Comparison of ENCODE assay signal across 1 cellular context in the genomic region with DNA sequence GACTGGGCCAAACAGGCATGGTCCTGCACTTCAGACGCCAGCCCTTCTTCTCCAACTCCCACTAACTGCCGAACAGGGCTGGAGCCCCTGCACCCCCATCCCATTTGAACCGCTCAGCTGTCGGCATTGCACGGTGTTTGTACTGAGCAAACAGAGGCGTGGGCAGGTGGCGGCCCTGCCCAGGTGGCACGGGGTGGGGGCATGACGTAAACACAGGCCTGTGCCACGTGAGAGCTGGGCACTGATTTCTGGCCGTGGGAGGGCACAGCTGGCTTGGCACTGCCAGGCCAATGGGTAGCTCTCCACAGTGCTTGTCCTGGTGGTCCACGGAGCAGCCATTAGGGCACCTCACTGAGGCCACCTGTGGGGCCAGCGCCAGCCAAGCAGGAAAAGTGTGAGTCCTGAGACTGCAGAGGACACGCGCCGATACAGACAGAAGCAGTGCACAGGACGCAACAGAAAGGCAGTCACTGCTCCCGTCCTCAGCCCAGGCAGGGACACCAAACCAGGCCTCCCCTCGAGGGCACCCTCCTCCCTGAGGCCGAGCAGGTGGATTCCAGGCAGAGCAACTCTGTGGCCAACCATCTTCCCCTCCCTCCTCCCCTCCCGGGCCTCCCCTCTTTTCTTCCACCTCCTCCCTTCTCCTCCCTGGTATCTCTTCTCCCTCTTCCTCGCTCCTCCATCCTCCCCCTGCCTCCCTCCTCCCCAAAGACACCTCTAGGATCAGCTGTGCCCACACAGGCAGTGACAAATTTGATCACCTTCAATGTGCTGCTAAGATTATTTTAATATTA.
TF ChIP-seq lines count a peak whose summit lies in the region.

No MANE protein-coding gene starts in this region.

TF ChIP-seq in HepG2, 621 proteins besides CTCF, POLR2A, EP300 and RAD21 (continued from another document):
- TF ChIP-seq, protein P1, sequence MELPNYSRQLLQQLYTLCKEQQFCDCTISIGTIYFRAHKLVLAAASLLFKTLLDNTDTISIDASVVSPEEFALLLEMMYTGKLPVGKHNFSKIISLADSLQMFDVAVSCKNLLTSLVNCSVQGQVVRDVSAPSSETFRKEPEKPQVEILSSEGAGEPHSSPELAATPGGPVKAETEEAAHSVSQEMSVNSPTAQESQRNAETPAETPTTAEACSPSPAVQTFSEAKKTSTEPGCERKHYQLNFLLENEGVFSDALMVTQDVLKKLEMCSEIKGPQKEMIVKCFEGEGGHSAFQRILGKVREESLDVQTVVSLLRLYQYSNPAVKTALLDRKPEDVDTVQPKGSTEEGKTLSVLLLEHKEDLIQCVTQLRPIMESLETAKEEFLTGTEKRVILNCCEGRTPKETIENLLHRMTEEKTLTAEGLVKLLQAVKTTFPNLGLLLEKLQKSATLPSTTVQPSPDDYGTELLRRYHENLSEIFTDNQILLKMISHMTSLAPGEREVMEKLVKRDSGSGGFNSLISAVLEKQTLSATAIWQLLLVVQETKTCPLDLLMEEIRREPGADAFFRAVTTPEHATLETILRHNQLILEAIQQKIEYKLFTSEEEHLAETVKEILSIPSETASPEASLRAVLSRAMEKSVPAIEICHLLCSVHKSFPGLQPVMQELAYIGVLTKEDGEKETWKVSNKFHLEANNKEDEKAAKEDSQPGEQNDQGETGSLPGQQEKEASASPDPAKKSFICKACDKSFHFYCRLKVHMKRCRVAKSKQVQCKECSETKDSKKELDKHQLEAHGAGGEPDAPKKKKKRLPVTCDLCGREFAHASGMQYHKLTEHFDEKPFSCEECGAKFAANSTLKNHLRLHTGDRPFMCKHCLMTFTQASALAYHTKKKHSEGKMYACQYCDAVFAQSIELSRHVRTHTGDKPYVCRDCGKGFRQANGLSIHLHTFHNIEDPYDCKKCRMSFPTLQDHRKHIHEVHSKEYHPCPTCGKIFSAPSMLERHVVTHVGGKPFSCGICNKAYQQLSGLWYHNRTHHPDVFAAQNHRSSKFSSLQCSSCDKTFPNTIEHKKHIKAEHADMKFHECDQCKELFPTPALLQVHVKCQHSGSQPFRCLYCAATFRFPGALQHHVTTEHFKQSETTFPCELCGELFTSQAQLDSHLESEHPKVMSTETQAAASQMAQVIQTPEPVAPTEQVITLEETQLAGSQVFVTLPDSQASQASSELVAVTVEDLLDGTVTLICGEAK (IDR thresholded peaks at IDR 0.05): no peak
- TF ChIP-seq, protein P1 (CRISPR knock-in tag; IDR thresholded peaks at IDR 0.05): no peak
- TF ChIP-seq ZNF263 (CRISPR knock-in tag; IDR thresholded peaks at IDR 0.05) (0 out of 2 replicates have a peak, but pooled peaks have one; percentile 22), PPARG (CRISPR knock-in tag; conservative IDR thresholded peaks at IDR 0.05) (no peak)
